In the genomic region with DNA sequence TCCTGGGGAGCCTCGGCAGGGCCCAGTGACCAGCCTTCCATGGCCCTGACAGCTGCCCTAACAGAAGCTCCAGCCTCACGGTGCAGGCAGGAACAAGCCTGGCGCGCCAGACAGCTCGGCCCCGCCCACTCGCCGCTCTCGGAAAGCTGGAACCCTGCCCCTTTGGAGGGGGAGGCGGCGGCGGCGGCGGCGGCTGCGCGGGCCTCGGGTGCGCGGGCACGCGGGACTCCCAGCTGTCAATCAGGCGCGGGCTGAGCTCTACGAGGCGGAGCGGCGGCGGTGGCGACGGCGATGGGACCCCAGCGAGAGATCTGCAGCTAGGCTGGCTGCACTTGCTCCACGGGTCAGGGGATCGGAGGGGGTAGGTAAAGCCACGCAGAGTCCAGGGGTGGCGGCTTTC, we compare ENCODE assay signal across 9 cellular contexts. TPM values are rescaled to one million over a fixed set of nuclear protein-coding genes. Genes with fewer than 3 reads are reported as not detected.
DNase-seq lines count a peak whose midpoint lies in the region; ATAC-seq and TF ChIP-seq lines count a peak whose summit lies in the region.
"Had no signal": no experiment of that assay in that cellular context is flagged by ENCODE, and none has a peak within 500 bp of the region (broad histone marks: within the 10 kb centered on the region; RNA-seq: fewer than 3 reads in every experiment).

A gene with protein sequence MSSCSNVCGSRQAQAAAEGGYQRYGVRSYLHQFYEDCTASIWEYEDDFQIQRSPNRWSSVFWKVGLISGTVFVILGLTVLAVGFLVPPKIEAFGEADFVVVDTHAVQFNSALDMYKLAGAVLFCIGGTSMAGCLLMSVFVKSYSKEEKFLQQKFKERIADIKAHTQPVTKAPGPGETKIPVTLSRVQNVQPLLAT (plus strand): TSS at position 236 of the 400 bp plus-strand sequence. CDS start 8,113 bp downstream, outside the sequence.

- in situ Hi-C loops in GM13977 (cut with MboI; ENCODE audit: low pct_unique_long_range_greater_than_20kb, low sequenced_read_pairs, unreplicated experiment), result no loop called here

- DNase-seq in GM10266 (ENCODE audit: extremely low spot score), result peak; percentile 21
- DNase-seq in NCI-H2107 treated with DMSO at 0.1 percent for 48 hours (lab: John Stamatoyannopoulos, UW; ENCODE audit: unreplicated experiment), result peak; percentile 24
- peak in 47 of 61 donors; percentile 7 to 76 (median 51) for DNase-seq in caudate nucleus (lab: John Stamatoyannopoulos, UW)
- DNase-seq in neural crest cell (ENCODE audit: low read depth, low spot score), result peak; percentile 55
- no peak for DNase-seq in kidney glomerular epithelial cell (lab: John Stamatoyannopoulos, UW)
- DNase-seq in activated CD8-positive, alpha-beta memory T cell treated with anti-CD3 and anti-CD28 coated beads, Interleukin-2, amount 50 U/mL, for 4 hours, result no peak
- no peak for DNase-seq in GM13977 (ENCODE audit: low spot score)

- H3K4me3 Mint-ChIP-seq in neural crest cell, result peak within 1 kb of the TSS; percentile 83

- ATAC-seq in GM21423 (IDR thresholded peaks at IDR 0.05; ENCODE audit: unreplicated experiment), result no peak

- H3K27ac Mint-ChIP-seq in neural crest cell (ENCODE audit: unreplicated experiment), result no peak within 1 kb of the TSS

- H3K27ac ChIP-seq in caudate nucleus (ENCODE audit: low read depth, low read length), result no peak within 1 kb of the TSS

- TF ChIP-seq CTCF in GM10266 (IDR thresholded peaks at IDR 0.05; ENCODE audit: control insufficient read depth, insufficient read depth, low read depth, missing control alignments) (no peak), neural crest cell (conservative IDR thresholded peaks at IDR 0.05) (no peak), GM13977 (IDR thresholded peaks at IDR 0.05; ENCODE audit: extremely low read depth, insufficient read depth, missing control alignments) (no peak)

- peaks cover 65% of the 10 kb centered on the region for H3K27me3 Mint-ChIP-seq in neural crest cell (ENCODE audit: low read depth)

- peaks cover 10% of the 10 kb centered on the region for H3K4me1 Mint-ChIP-seq in neural crest cell

- H3K9me3 Mint-ChIP-seq in neural crest cell, result no peaks in the 10 kb centered on the region

- no peaks in the 10 kb centered on the region for H3K36me3 Mint-ChIP-seq in neural crest cell (ENCODE audit: low read depth)

RNA-seq across cellular contexts. Expression of the gene that starts here (rescaled TPM):
- total RNA-seq in neural crest cell, result 0.48 and 0.54 TPM in 2 replicates
- total RNA-seq: fibroblast of villous mesenchyme had no signal

Comparison
In these comparisons a context has a peak if more than half of its experiments do, and no peak if none do; other contexts are left out.
1. Peak in DNase-seq in neural crest cell; RNA of the gene not detected or under 1 TPM.
2. DNase-seq: peak in GM10266 (single experiment), NCI-H2107 treated with DMSO at 0.1 percent for 48 hours (single experiment) and caudate nucleus (47 of 61); none in kidney glomerular epithelial cell (single experiment), activated CD8-positive, alpha-beta memory T cell treated with anti-CD3 and anti-CD28 coated beads, Interleukin-2, amount 50 U/mL, for 4 hours (single experiment) and GM13977 (single experiment).